15 cellular contexts compared by ENCODE assay signal in genomic region chr9:31259824-31260223, GRCh38.
DNase-seq lines count a peak whose midpoint lies in the region; ATAC-seq and TF ChIP-seq lines count a peak whose summit lies in the region.
"Had no signal": no experiment of that assay in that cellular context is flagged by ENCODE, and none has a peak within 500 bp of the region (broad histone marks: within the 10 kb centered on the region; RNA-seq: fewer than 3 reads in every experiment).

No MANE protein-coding gene starts in this region.

- no peak overlapping the region for H3K4me3 Mint-ChIP-seq in effector memory CD8-positive, alpha-beta T cell
- H3K4me3 Mint-ChIP-seq in immature natural killer cell: no peak overlapping the region
- H3K4me3 Mint-ChIP-seq: activated B cell treated with CpG ODN at 0.5 μM for 24 hours had no signal

- WGBS in upper lobe of left lung, 2 donors: 56 to 70% methylated on average over 2 of the region's 2 CpGs

- TF ChIP-seq CTCF in upper lobe of left lung (IDR thresholded peaks at IDR 0.05): no peak

- no peak overlapping the region for H3K27ac Mint-ChIP-seq in effector memory CD8-positive, alpha-beta T cell
- no peak overlapping the region for H3K27ac Mint-ChIP-seq in immature natural killer cell
- H3K27ac Mint-ChIP-seq: activated B cell treated with CpG ODN at 0.5 μM for 24 hours had no signal

- no peaks in the 10 kb centered on the region for H3K36me3 Mint-ChIP-seq in effector memory CD8-positive, alpha-beta T cell (ENCODE audit: insufficient read depth)
- no peaks in the 10 kb centered on the region for H3K36me3 Mint-ChIP-seq in immature natural killer cell

- H3K4me1 ChIP-seq in upper lobe of left lung: no peaks in the 10 kb centered on the region
- H3K4me1 ChIP-seq: body of pancreas, Caco-2 had no signal

- ATAC-seq in effector memory CD8-positive, alpha-beta T cell (replicated peaks): peak; percentile 83
- no peak for ATAC-seq in upper lobe of left lung (ENCODE audit: low FRiP score in 2 of 2)
- ATAC-seq: body of pancreas had no signal

- TF ChIP-seq EP300 in upper lobe of left lung (IDR thresholded peaks at IDR 0.05): no peak

- H3K4me1 Mint-ChIP-seq in effector memory CD8-positive, alpha-beta T cell (ENCODE audit: low read depth in 2 of 2): peaks cover 4 to 5% of the 10 kb centered on the region in 2 donors
- H3K4me1 Mint-ChIP-seq in immature natural killer cell: no peaks in the 10 kb centered on the region
- H3K4me1 Mint-ChIP-seq: activated B cell treated with CpG ODN at 0.5 μM for 24 hours had no signal

- H3K27ac ChIP-seq in upper lobe of left lung: no peak overlapping the region
- H3K27ac ChIP-seq: body of pancreas, GM23248 had no signal

- H3K36me3 ChIP-seq in upper lobe of left lung: no peaks in the 10 kb centered on the region

- no peaks in the 10 kb centered on the region for H3K9me3 Mint-ChIP-seq in effector memory CD8-positive, alpha-beta T cell
- peaks cover 0 to 3% (median 0%) of the 10 kb centered on the region in 6 donors for H3K9me3 Mint-ChIP-seq in immature natural killer cell
- H3K9me3 Mint-ChIP-seq: activated B cell treated with CpG ODN at 0.5 μM for 24 hours had no signal

- no peaks in the 10 kb centered on the region for H3K27me3 Mint-ChIP-seq in effector memory CD8-positive, alpha-beta T cell
- peaks cover 0 to 5% (median 0%) of the 10 kb centered on the region in 3 donors for H3K27me3 Mint-ChIP-seq in immature natural killer cell (ENCODE audit: low read depth in 3 of 3)
- H3K27me3 Mint-ChIP-seq: activated B cell treated with CpG ODN at 0.5 μM for 24 hours had no signal

- DNase-seq in NCI-H1417 (lab: John Stamatoyannopoulos, UW) (peak in 2 of 3 experiments; percentile 47 to 87), NCI-H1417 treated with DMSO at 0.1 percent for 48 hours (lab: John Stamatoyannopoulos, UW) (no peak), COLO668 (lab: John Stamatoyannopoulos, UW; ENCODE audit: unreplicated experiment) (peak; percentile 11), NCI-H1930 (lab: John Stamatoyannopoulos, UW) (peak; percentile 94 to 97), immature natural killer cell (no peak), upper lobe of left lung (no peak), NCI-H510A (lab: John Stamatoyannopoulos, UW) (no peak)
- DNase-seq in effector memory CD8-positive, alpha-beta T cell: no peak
- DNase-seq: activated B cell treated with CpG ODN at 0.5 μM for 24 hours; body of pancreas; Caco-2; GM23248; NCI-H2171 treated with DMSO at 0.1 percent for 48 hours; stimulated activated naive CD4-positive, alpha-beta T cell treated with Interleukin-2 at 50 U/mL for 16 hours had no signal

- no peak for TF ChIP-seq POLR2A in upper lobe of left lung (IDR thresholded peaks at IDR 0.05)

- H3K27me3 ChIP-seq in upper lobe of left lung: no peaks in the 10 kb centered on the region
- H3K27me3 ChIP-seq: body of pancreas had no signal

- H3K4me3 ChIP-seq in upper lobe of left lung: no peak overlapping the region
- H3K4me3 ChIP-seq: body of pancreas, GM23248, lung had no signal

- no peaks in the 10 kb centered on the region for H3K9me3 ChIP-seq in upper lobe of left lung
- H3K9me3 ChIP-seq: body of pancreas, Caco-2 had no signal

Comparison
In these comparisons a context has a peak if more than half of its experiments do, and no peak if none do; other contexts are left out.
1. DNase-seq: peak in NCI-H1417 (2 of 3), COLO668 (single experiment) and NCI-H1930 (2 of 2); none in NCI-H1417 treated with DMSO at 0.1 percent for 48 hours (single experiment), effector memory CD8-positive, alpha-beta T cell (0 of 3), immature natural killer cell (0 of 3), upper lobe of left lung (0 of 2) and NCI-H510A (single experiment).